13 cellular contexts compared by ENCODE assay signal in genomic region chr5:72305194-72306142, GRCh38. TPM values are rescaled to one million over a fixed set of nuclear protein-coding genes. Genes with fewer than 3 reads are reported as not detected.
DNase-seq lines count a peak whose midpoint lies in the region; ATAC-seq, FAIRE-seq and TF ChIP-seq lines count a peak whose summit lies in the region.
"Had no signal": no experiment of that assay in that cellular context is flagged by ENCODE, and none has a peak within 500 bp of the region (broad histone marks: within the 10 kb centered on the region; RNA-seq: fewer than 3 reads in every experiment).

No MANE protein-coding gene starts in this region.

- peaks cover 36% of the 10 kb centered on the region for H3K36me3 ChIP-seq in BLaER1

- peaks cover 48% of the 10 kb centered on the region for H3K4me1 Mint-ChIP-seq in WTC11
- H3K4me1 Mint-ChIP-seq in naive B cell, result peaks cover 41 to 60% (median 46%) of the 10 kb centered on the region in 3 donors

- H3K27ac ChIP-seq in BLaER1, result no peak overlapping the region
- H3K27ac ChIP-seq: PC-9 had no signal

- H3K4me3 Mint-ChIP-seq in WTC11 (no peak overlapping the region), naive B cell (peak overlapping the region in 3 of 8 donors; percentile 20 to 93 (median 35))
- H3K4me3 Mint-ChIP-seq: activated CD4-positive, alpha-beta T cell treated with anti-CD3 and anti-CD28 coated beads for 36 hours had no signal

- no peaks in the 10 kb centered on the region for H3K9me3 ChIP-seq in BLaER1

- H3K27ac Mint-ChIP-seq in WTC11 (peak overlapping the region; percentile 90), naive B cell (peak overlapping the region in 5 of 6 donors; percentile 49 to 89 (median 74))
- H3K27ac Mint-ChIP-seq: activated CD4-positive, alpha-beta T cell treated with anti-CD3 and anti-CD28 coated beads for 36 hours had no signal

- H3K4me3 ChIP-seq in BLaER1, result no peak overlapping the region
- H3K4me3 ChIP-seq: PC-9 had no signal

- no peak overlapping the region for H3K9ac ChIP-seq in BLaER1

- CTCF ChIA-PET in WTC11 (lab: Charles Lee), result interaction anchor here (1.1 kb wide), 1 partner anchor 25 kb away, joined by 3 read pairs; no protein-coding TSS in a partner anchor

- POLR2A ChIA-PET in WTC11 (lab: Charles Lee), result no interaction called here

- peaks cover 42% of the 10 kb centered on the region for H3K4me1 ChIP-seq in BLaER1

- H3K4me2 ChIP-seq in BLaER1, result 0 out of 2 replicates have a peak overlapping the region, but pooled peaks have one; percentile 12
- H3K4me2 ChIP-seq: PC-9 had no signal

- H3K9me3 Mint-ChIP-seq in WTC11 (peaks cover 6% of the 10 kb centered on the region; the same call in 1 of the 2 replicates), naive B cell (no peaks in the 10 kb centered on the region)

- TF ChIP-seq CTCF in WTC11 (IDR thresholded peaks at IDR 0.05), result no peak

- FAIRE-seq in GM19239 (lab: Jason Lieb, UNC), result peak; percentile 96
- FAIRE-seq in urothelium cell line (lab: Jason Lieb, UNC), result no peak

- no peaks in the 10 kb centered on the region for H3K27me3 ChIP-seq in BLaER1

- H3K36me3 Mint-ChIP-seq in WTC11 (peaks cover 15% of the 10 kb centered on the region), naive B cell (peaks cover 3 to 5% of the 10 kb centered on the region in 2 donors)

- H3K27me3 Mint-ChIP-seq in WTC11 (ENCODE audit: low read depth), result no peaks in the 10 kb centered on the region
- no peaks in the 10 kb centered on the region for H3K27me3 Mint-ChIP-seq in naive B cell
- H3K27me3 Mint-ChIP-seq: activated CD4-positive, alpha-beta T cell treated with anti-CD3 and anti-CD28 coated beads for 36 hours had no signal

- no peaks in the 10 kb centered on the region for H4K20me1 ChIP-seq in BLaER1

- DNase-seq in GM19239 (ENCODE audit: insufficient read length, low spot score), result no peak
- DNase-seq in WTC11 (ENCODE audit: low spot score), result no peak
- DNase-seq in naive B cell, result no peak
- DNase-seq in activated CD4-positive, alpha-beta T cell treated with anti-CD3 and anti-CD28 coated beads for 4 hours, result no peak
- DNase-seq in urothelium cell line (ENCODE audit: low spot score), result no peak
- no peak for DNase-seq in putamen (ENCODE audit: low spot score)
- DNase-seq: activated CD4-positive, alpha-beta T cell treated with anti-CD3 and anti-CD28 coated beads for 36 hours; C1 segment of cervical spinal cord; NCI-H187; PC-9; stimulated activated naive CD4-positive, alpha-beta T cell had no signal

- ATAC-seq in WTC11, result no peak
- ATAC-seq in naive B cell (ENCODE audit: low read depth in 2 of 2), result no peak
- ATAC-seq in GM18520 (IDR thresholded peaks at IDR 0.05; ENCODE audit: unreplicated experiment), result no peak
- ATAC-seq: activated CD4-positive, alpha-beta T cell treated with anti-CD3 and anti-CD28 coated beads for 36 hours had no signal

TF ChIP-seq in WTC11, 78 proteins besides CTCF, POLR2A, EP300 and RAD21:
- TF ChIP-seq ELF4 (CRISPR knock-in tag; IDR thresholded peaks at IDR 0.05; ENCODE audit: low read depth), result no peak
- no peak for TF ChIP-seq NR1H2 (CRISPR knock-in tag; IDR thresholded peaks at IDR 0.05)
- TF ChIP-seq ZNF263 (CRISPR knock-in tag; IDR thresholded peaks at IDR 0.05; ENCODE audit: low read depth), result no peak
- TF ChIP-seq ARID4B (CRISPR knock-in tag; IDR thresholded peaks at IDR 0.05; ENCODE audit: borderline replicate concordance), result no peak
- no peak for TF ChIP-seq IRF1 (CRISPR knock-in tag; IDR thresholded peaks at IDR 0.05)
- no peak for TF ChIP-seq FOXK1 (CRISPR knock-in tag; IDR thresholded peaks at IDR 0.05)
- no peak for TF ChIP-seq NFYB (CRISPR knock-in tag; conservative IDR thresholded peaks at IDR 0.05; ENCODE audit: low read depth)
- TF ChIP-seq TCF7 (CRISPR knock-in tag; IDR thresholded peaks at IDR 0.05; ENCODE audit: low read depth), result no peak
- TF ChIP-seq MAX (CRISPR knock-in tag; IDR thresholded peaks at IDR 0.05), result no peak
- TF ChIP-seq CREB1 (CRISPR knock-in tag; IDR thresholded peaks at IDR 0.05), result no peak
- TF ChIP-seq PREB (CRISPR knock-in tag; IDR thresholded peaks at IDR 0.05; ENCODE audit: borderline replicate concordance), result no peak
- no peak for TF ChIP-seq ZNF121 (CRISPR knock-in tag; IDR thresholded peaks at IDR 0.05)
- no peak for TF ChIP-seq ZNF423 (CRISPR knock-in tag; IDR thresholded peaks at IDR 0.05)
- no peak for TF ChIP-seq ZNF232 (CRISPR knock-in tag; IDR thresholded peaks at IDR 0.05)
- TF ChIP-seq ZNF671 (CRISPR knock-in tag; IDR thresholded peaks at IDR 0.05), result no peak
- no peak for TF ChIP-seq HMGXB4 (CRISPR knock-in tag; IDR thresholded peaks at IDR 0.05)
- TF ChIP-seq TEAD1 (CRISPR knock-in tag; IDR thresholded peaks at IDR 0.05), result no peak
- TF ChIP-seq ZBTB21 (CRISPR knock-in tag; IDR thresholded peaks at IDR 0.05; ENCODE audit: borderline replicate concordance), result no peak
- no peak for TF ChIP-seq NFATC4 (CRISPR knock-in tag; IDR thresholded peaks at IDR 0.05)

RNA-seq across cellular contexts. Expression of gene MRPS27, which starts 14.6 kb away (rescaled TPM):
- 80.1 to 96.9 TPM (median 91.0 TPM) in 3 replicates for total RNA-seq in WTC11 (2021)
- polyA plus RNA-seq in naive B cell (ENCODE audit: low read depth in 6 of 6), result 10 to 100 TPM; 35.4 to 45.2 (median 40.3) TPM

RNA-seq across cellular contexts. Expression of gene PTCD2, which starts 14.7 kb away (rescaled TPM):
- total RNA-seq in WTC11 (2021), result 13.0 to 14.3 TPM (median 13.8 TPM) in 3 replicates
- 1 to 10 TPM in 5 of 6 donors, under 1 TPM in 1; 0.11 to 5.8 (median 4.6) TPM for polyA plus RNA-seq in naive B cell (ENCODE audit: low read depth in 6 of 6)
